8 cellular contexts compared by ENCODE assay signal in genomic region chr18:6414723-6415362, GRCh38. TPM values are rescaled to one million over a fixed set of nuclear protein-coding genes. Genes with fewer than 3 reads are reported as not detected.
DNase-seq lines count a peak whose midpoint lies in the region; ATAC-seq and TF ChIP-seq lines count a peak whose summit lies in the region.

Gene L3MBTL4 (minus strand): TSS chr18:6414911. CDS start chr18:6311625, 103,286 bp downstream.

- peak within 1 kb of the TSS; percentile 27 for H3K9ac ChIP-seq in muscle layer of colon (ENCODE audit: low read length)

- ATAC-seq in HG02610 (IDR thresholded peaks at IDR 0.05; ENCODE audit: unreplicated experiment): peak; percentile 69

- H3K4me3 ChIP-seq in epithelial cell of proximal tubule (ENCODE audit: low read depth, low read length): peak within 1 kb of the TSS; percentile 78
- peak within 1 kb of the TSS; percentile 62 to 71 for H3K4me3 ChIP-seq in muscle layer of colon (ENCODE audit: low read depth in 1 of 2, low read length in 2 of 2)
- H3K4me3 ChIP-seq in vagina: peak within 1 kb of the TSS; percentile 77 to 83

- TF ChIP-seq CTCF in epithelial cell of proximal tubule (conservative IDR thresholded peaks at IDR 0.05; ENCODE audit: low read depth, low read length) (no peak), vagina (IDR thresholded peaks at IDR 0.05) (no peak)

- H3K27ac ChIP-seq in muscle layer of colon (ENCODE audit: low read depth, low read length) (peak within 1 kb of the TSS; percentile 61), vagina (peak within 1 kb of the TSS; percentile 89)

- intact Hi-C loops in vagina (cut with DNase I): no loop called here

- H3K9me3 ChIP-seq in muscle layer of colon (ENCODE audit: low read length) (no peaks in the 10 kb centered on the region), vagina (no peaks in the 10 kb centered on the region)

- peak in 1 of 2 donors; percentile 13 for TF ChIP-seq POLR2A in vagina (IDR thresholded peaks at IDR 0.05)

- peak; percentile 7 for DNase-seq in stimulated activated CD4-positive, alpha-beta T cell treated with anti-CD3 and anti-CD28 coated beads, Interleukin-15, amount 100 ng/mL, for 24 hours
- no peak for DNase-seq in stimulated activated CD4-positive, alpha-beta T cell treated with anti-CD3 and anti-CD28 coated beads, Interleukin-4, amount 100 ng/mL, for 1 hour
- DNase-seq in NCI-H69 (lab: John Stamatoyannopoulos, UW) (peak; percentile 95), epithelial cell of proximal tubule (ENCODE audit: low read depth) (no peak), vagina (ENCODE audit: extremely low spot score in 2 of 2) (no peak)
- no peak for DNase-seq in activated CD4-positive, CD25-positive, alpha-beta regulatory T cell treated with anti-CD3 and anti-CD28 coated beads, Interleukin-2, amount 50 U/mL, for 72 hours

- H3K27me3 ChIP-seq in muscle layer of colon (ENCODE audit: control insufficient read depth in 1 of 2, insufficient read depth in 2 of 2, low read length in 2 of 2) (no peaks in the 10 kb centered on the region), vagina (no peaks in the 10 kb centered on the region)

- H3K4me1 ChIP-seq in muscle layer of colon (ENCODE audit: insufficient read depth, low read length): peaks cover 4% of the 10 kb centered on the region
- H3K4me1 ChIP-seq in vagina: peaks cover 11% of the 10 kb centered on the region

- no peaks in the 10 kb centered on the region for H3K36me3 ChIP-seq in muscle layer of colon (ENCODE audit: insufficient read depth, low read length)
- H3K36me3 ChIP-seq in vagina: no peaks in the 10 kb centered on the region

RNA-seq across cellular contexts. Expression of gene L3MBTL4, which starts in this region (rescaled TPM):
- total RNA-seq in epithelial cell of proximal tubule (0.65 and 4.0 TPM in 2 replicates), vagina (9.6 TPM)

Comparison
In these comparisons a context has a peak if more than half of its experiments do, and no peak if none do; other contexts are left out.
1. DNase-seq: peak in stimulated activated CD4-positive, alpha-beta T cell treated with anti-CD3 and anti-CD28 coated beads, Interleukin-15, amount 100 ng/mL, for 24 hours (single experiment) and NCI-H69 (single experiment); none in stimulated activated CD4-positive, alpha-beta T cell treated with anti-CD3 and anti-CD28 coated beads, Interleukin-4, amount 100 ng/mL, for 1 hour (single experiment), epithelial cell of proximal tubule (single experiment), vagina (0 of 2) and activated CD4-positive, CD25-positive, alpha-beta regulatory T cell treated with anti-CD3 and anti-CD28 coated beads, Interleukin-2, amount 50 U/mL, for 72 hours (single experiment).
2. Peak in every context shown above with its lines, with median percentiles within 50 percentile points of each other: H3K4me3 ChIP-seq.